ENCODE assay signal across 9 cellular contexts in the genomic region with DNA sequence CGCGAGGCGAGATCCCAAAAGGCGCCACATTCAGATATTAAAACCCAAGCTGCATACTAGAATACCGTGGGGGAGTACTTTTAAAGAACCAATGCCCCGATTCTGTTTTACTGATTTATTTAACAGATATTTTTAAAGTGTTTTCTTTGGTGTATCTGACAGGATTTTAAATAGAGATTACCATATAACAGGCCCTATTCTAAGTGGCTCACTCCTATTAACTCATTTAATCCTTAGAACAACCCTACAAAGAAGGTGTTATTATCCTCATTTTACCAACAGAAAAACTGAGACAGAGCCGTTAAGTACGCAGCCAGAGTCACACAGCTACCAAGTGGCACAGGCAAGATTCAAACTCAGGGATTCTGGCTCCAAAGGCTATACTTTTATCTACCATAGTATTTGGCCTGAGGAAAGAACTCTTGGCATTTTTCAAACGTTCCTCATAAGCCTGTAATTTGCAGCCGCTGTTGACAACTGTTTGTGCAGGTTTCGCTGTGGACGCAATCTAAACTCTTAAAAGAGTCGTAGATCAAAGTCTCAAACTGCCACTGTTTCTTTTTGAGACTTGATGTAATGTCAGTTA. TPM values are rescaled to one million over a fixed set of nuclear protein-coding genes. Genes with fewer than 3 reads are reported as not detected.
DNase-seq lines count a peak whose midpoint lies in the region; ATAC-seq and TF ChIP-seq lines count a peak whose summit lies in the region.
"Had no signal": no experiment of that assay in that cellular context is flagged by ENCODE, and none has a peak within 500 bp of the region (broad histone marks: within the 10 kb centered on the region; RNA-seq: fewer than 3 reads in every experiment).

No MANE protein-coding gene starts in this region.

- peak overlapping the region; percentile 47 for H3K27ac ChIP-seq in OCI-LY1 (ENCODE audit: low read depth, low read length, poor library complexity, severe bottlenecking)
- H3K27ac ChIP-seq in duodenal mucosa (ENCODE audit: low read depth, low read length) = no peak overlapping the region
- H3K27ac ChIP-seq in osteoblast (ENCODE audit: low read depth, low read length) = no peak overlapping the region
- H3K27ac ChIP-seq in thyroid gland = no peak overlapping the region
- H3K27ac ChIP-seq: parathyroid adenoma had no signal

- peak overlapping the region; percentile 39 for H3K4me3 ChIP-seq in GM12865 (ENCODE audit: low read depth, low read length)
- peak overlapping the region; percentile 98 for H3K4me3 ChIP-seq in OCI-LY1 (ENCODE audit: low read depth, low read length, poor library complexity, severe bottlenecking)
- H3K4me3 ChIP-seq in duodenal mucosa (ENCODE audit: low read depth in 1 of 2, low read length in 2 of 2) = peak overlapping the region; percentile 6 to 25
- peak overlapping the region; percentile 81 for H3K4me3 ChIP-seq in osteoblast (ENCODE audit: insufficient read depth, low read length)
- H3K4me3 ChIP-seq in thyroid gland (replicated peaks in 1 of 3) = no peak overlapping the region

- H3K79me2 ChIP-seq in OCI-LY1 (ENCODE audit: insufficient read depth, low read length) = peaks cover 38% of the 10 kb centered on the region
- H3K79me2 ChIP-seq in osteoblast (ENCODE audit: insufficient read depth, low read length) = peaks cover 42% of the 10 kb centered on the region

- peak overlapping the region; percentile 68 for H3K4me2 ChIP-seq in OCI-LY1 (ENCODE audit: low read length)
- peak overlapping the region; percentile 65 for H3K4me2 ChIP-seq in osteoblast (ENCODE audit: insufficient read depth, low read length)

- no peaks in the 10 kb centered on the region for H4K20me1 ChIP-seq in OCI-LY1 (ENCODE audit: insufficient read depth, low read length)
- peaks cover 26% of the 10 kb centered on the region for H4K20me1 ChIP-seq in osteoblast (ENCODE audit: insufficient read depth, low read length)

- DNase-seq in GM12865 (ENCODE audit: low read depth) (no peak), osteoblast (ENCODE audit: insufficient read length, low spot score, missing footprints) (no peak), NCI-H146 (lab: John Stamatoyannopoulos, UW) (no peak), GF-D8 (lab: John Stamatoyannopoulos, UW) (no peak), thyroid gland (no peak)

- H3K9me3 ChIP-seq in OCI-LY1 (ENCODE audit: low read length) (no peaks in the 10 kb centered on the region), duodenal mucosa (ENCODE audit: control insufficient read depth in 1 of 2, low read length in 2 of 2) (no peaks in the 10 kb centered on the region), osteoblast (ENCODE audit: low read depth, low read length) (no peaks in the 10 kb centered on the region), thyroid gland (no peaks in the 10 kb centered on the region)

- 31 to 35% methylated on average over 13 of the region's 13 CpGs for WGBS in thyroid gland, 2 donors

- ATAC-seq in HG03520 (IDR thresholded peaks at IDR 0.05; ENCODE audit: unreplicated experiment) = no peak

- no peak for TF ChIP-seq POLR2A in thyroid gland (IDR thresholded peaks at IDR 0.05)

- H3K27me3 ChIP-seq in OCI-LY1 (ENCODE audit: insufficient read depth, low read length) (no peaks in the 10 kb centered on the region), duodenal mucosa (ENCODE audit: control insufficient read depth in 1 of 2, insufficient read depth in 2 of 2, low read length in 2 of 2) (no peaks in the 10 kb centered on the region), osteoblast (ENCODE audit: insufficient read depth, low read length) (no peaks in the 10 kb centered on the region), thyroid gland (no peaks in the 10 kb centered on the region)

- H3K36me3 ChIP-seq in OCI-LY1 (ENCODE audit: insufficient read depth, low read length) = peaks cover 10% of the 10 kb centered on the region
- no peaks in the 10 kb centered on the region for H3K36me3 ChIP-seq in duodenal mucosa (ENCODE audit: control insufficient read depth in 1 of 2, insufficient read depth in 2 of 2, low read length in 2 of 2)
- no peaks in the 10 kb centered on the region for H3K36me3 ChIP-seq in osteoblast (ENCODE audit: insufficient read depth, low read length)
- H3K36me3 ChIP-seq in thyroid gland = no peaks in the 10 kb centered on the region

- intact Hi-C loops in thyroid gland (cut with DNase I) = no loop called here

- no peaks in the 10 kb centered on the region for H3K9me2 ChIP-seq in OCI-LY1 (ENCODE audit: low read depth, low read length)

- H2AFZ ChIP-seq in OCI-LY1 (ENCODE audit: low read length) (peak overlapping the region; percentile 97), osteoblast (ENCODE audit: low read length) (peak overlapping the region; percentile 7)

- H3K4me1 ChIP-seq in OCI-LY1 (ENCODE audit: insufficient read depth, low read length, severe bottlenecking) (peaks cover 44% of the 10 kb centered on the region), duodenal mucosa (ENCODE audit: control insufficient read depth in 1 of 2, insufficient read depth in 2 of 2, low read length in 2 of 2) (peaks cover 19 to 23% of the 10 kb centered on the region in 2 donors), osteoblast (ENCODE audit: insufficient read depth, low read length) (peaks cover 29% of the 10 kb centered on the region), thyroid gland (peaks cover 18 to 22% of the 10 kb centered on the region in 2 donors)
- H3K4me1 ChIP-seq: parathyroid adenoma had no signal

- TF ChIP-seq CTCF in GM12865 (IDR thresholded peaks at IDR 0.05; ENCODE audit: insufficient read depth, low read depth, low read length, missing control alignments) (no peak), OCI-LY1 (IDR thresholded peaks at IDR 0.05; ENCODE audit: low read length) (no peak), osteoblast (IDR thresholded peaks at IDR 0.05; ENCODE audit: extremely low read depth, low read depth, low read length) (no peak), thyroid gland (IDR thresholded peaks at IDR 0.05) (no peak)

- no peaks in the 10 kb centered on the region for H3F3A ChIP-seq in OCI-LY1 (ENCODE audit: insufficient read depth, low read length)

- peak overlapping the region; percentile 54 for H3K9ac ChIP-seq in OCI-LY1 (ENCODE audit: low read length)
- H3K9ac ChIP-seq in duodenal mucosa (ENCODE audit: low read depth in 1 of 2, low read length in 2 of 2) = no peak overlapping the region
- H3K9ac ChIP-seq: parathyroid adenoma had no signal

RNA-seq across cellular contexts. Expression of a gene that starts 0.6 kb away (rescaled TPM):
- total RNA-seq in osteoblast = 45.2 and 46.9 TPM in 2 replicates
- total RNA-seq in thyroid gland = 100 to 1,000 TPM; 222 to 549 (median 318) TPM

RNA-seq across cellular contexts. Expression of a gene that starts 46.8 kb away (rescaled TPM):
- total RNA-seq in osteoblast = 0.29 and 0.36 TPM in 2 replicates
- 10 to 100 TPM in 1 of 4 donors, 1 to 10 TPM in 1, under 1 TPM in 2; 0.33 to 11.2 (median 1.4) TPM for total RNA-seq in thyroid gland

Comparison
In these comparisons a context has a peak if more than half of its experiments do, and no peak if none do; other contexts are left out.
1. H3K4me3 ChIP-seq: peak in GM12865 (single experiment), OCI-LY1 (single experiment), duodenal mucosa (2 of 2) and osteoblast (single experiment); none in thyroid gland (0 of 3).